ENCODE assay signal across 1 cellular context in genomic region chr2:105384216-105384615, GRCh38.
TF ChIP-seq lines count a peak whose summit lies in the region.

No MANE protein-coding gene starts in this region.

TF ChIP-seq in H1, 55 proteins besides CTCF, POLR2A, EP300 and RAD21:
- no peak for TF ChIP-seq RFX5 (IDR thresholded peaks at IDR 0.05; ENCODE audit: borderline replicate concordance, low read depth, low read length)
- TF ChIP-seq NRF1 (IDR thresholded peaks at IDR 0.05; ENCODE audit: low read depth, low read length): no peak
- TF ChIP-seq BACH1 (IDR thresholded peaks at IDR 0.05; ENCODE audit: low read length): no peak
- no peak for TF ChIP-seq CBX5 (IDR thresholded peaks at IDR 0.05; ENCODE audit: low read depth, low read length)
- no peak for TF ChIP-seq GABPA (IDR thresholded peaks at IDR 0.05; ENCODE audit: borderline replicate concordance, insufficient read depth, low read length)
- TF ChIP-seq CHD2 (IDR thresholded peaks at IDR 0.05; ENCODE audit: low read length): no peak
- no peak for TF ChIP-seq JUN (IDR thresholded peaks at IDR 0.05; ENCODE audit: low read depth, low read length)
- TF ChIP-seq CEBPB (IDR thresholded peaks at IDR 0.05; ENCODE audit: low read depth, low read length): no peak
- no peak for TF ChIP-seq SUZ12 (IDR thresholded peaks at IDR 0.05; ENCODE audit: low read length)
- TF ChIP-seq EZH2 (IDR thresholded peaks at IDR 0.05; ENCODE audit: low read depth, low read length, severe bottlenecking): no peak
- no peak for TF ChIP-seq HDAC2 (IDR thresholded peaks at IDR 0.05; ENCODE audit: borderline replicate concordance in 1 of 2, low read depth in 2 of 2, low read length in 2 of 2)
- no peak for TF ChIP-seq BRCA1 (IDR thresholded peaks at IDR 0.05; ENCODE audit: low read depth, low read length)
- no peak for TF ChIP-seq KDM1A (IDR thresholded peaks at IDR 0.05; ENCODE audit: borderline replicate concordance, low read length)
- TF ChIP-seq FOSL1 (IDR thresholded peaks at IDR 0.05; ENCODE audit: insufficient read depth, low read depth, low read length): no peak
